In the genomic region with DNA sequence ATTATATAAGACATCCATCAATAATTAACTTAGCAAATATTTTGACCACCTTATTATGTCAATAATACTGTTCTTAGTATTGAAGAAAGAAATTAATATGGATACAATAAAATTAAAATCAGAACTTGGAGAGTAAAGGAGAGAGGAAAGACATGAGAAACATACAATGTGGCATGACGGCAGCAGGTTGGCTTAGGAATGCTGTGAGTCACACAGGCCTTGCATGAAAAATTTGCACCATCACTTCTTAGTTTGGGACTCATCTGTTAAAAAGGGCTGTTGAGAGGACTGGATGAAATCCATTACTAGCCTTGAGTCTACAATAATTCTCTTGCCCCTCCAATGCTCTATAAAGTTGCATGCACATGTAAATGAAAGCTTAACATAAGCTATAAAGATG, we compare ENCODE assay signal across 17 cellular contexts.
A peak's percentile ranks its signal among the peaks of the same experiment; 100 is the strongest.
DNase-seq lines count a peak whose midpoint lies in the region; ATAC-seq, FAIRE-seq and TF ChIP-seq lines count a peak whose summit lies in the region.
"Had no signal": no experiment of that assay in that cellular context is flagged by ENCODE, and none has a peak within 500 bp of the region (broad histone marks: within the 10 kb centered on the region; RNA-seq: fewer than 3 reads in every experiment).

No MANE protein-coding gene starts in this region.

- no peak overlapping the region for H3K27ac Mint-ChIP-seq in activated CD8-positive, alpha-beta T cell treated with anti-CD3 and anti-CD28 coated beads for 36 hours
- H3K27ac Mint-ChIP-seq: activated T-cell treated with anti-CD3 and anti-CD28 coated beads, Interleukin-2, amount 50 U/mL, for 24 hours; effector memory CD8-positive, alpha-beta T cell had no signal

- TF ChIP-seq POLR2A in H54 (IDR thresholded peaks at IDR 0.05; ENCODE audit: low read depth, low read length): no peak

- peaks cover 4% of the 10 kb centered on the region for H3K9me3 Mint-ChIP-seq in activated CD8-positive, alpha-beta T cell treated with anti-CD3 and anti-CD28 coated beads for 36 hours

- H3K4me1 Mint-ChIP-seq in activated CD8-positive, alpha-beta T cell treated with anti-CD3 and anti-CD28 coated beads for 36 hours (ENCODE audit: low read depth): no peaks in the 10 kb centered on the region

- DNase-seq in A172 (ENCODE audit: low spot score): peak; percentile 37
- peak; percentile 12 for DNase-seq in H54 (ENCODE audit: insufficient read length, low spot score)
- DNase-seq in adipocyte (ENCODE audit: low read depth): peak; percentile 73
- peak; percentile 31 for DNase-seq in glomerular visceral epithelial cell (ENCODE audit: extremely low spot score)
- no peak for DNase-seq in T-helper 1 cell
- no peak for DNase-seq in stimulated activated CD4-positive, alpha-beta T cell treated with anti-CD3 and anti-CD28 coated beads, Interleukin-2, amount 100 ng/mL, for 24 hours
- DNase-seq in activated CD8-positive, alpha-beta T cell treated with anti-CD3 and anti-CD28 coated beads for 36 hours: no peak
- no peak for DNase-seq in NCI-H2107 treated with DMSO at 0.1 percent for 48 hours (lab: John Stamatoyannopoulos, UW; ENCODE audit: unreplicated experiment)
- DNase-seq: activated T-cell treated with anti-CD3 and anti-CD28 coated beads, Interleukin-2, amount 50 U/mL, for 24 hours; effector memory CD8-positive, alpha-beta T cell; hypothalamus; NCI-H1694 treated with DMSO at 0.1 percent for 48 hours; NCI-H82; stimulated activated CD8-positive, alpha-beta memory T cell treated with anti-CD3 and anti-CD28 coated beads, Interleukin-4, amount 100 ng/mL, for 48 hours; upper lobe of right lung had no signal

- H3K9ac ChIP-seq in adipocyte (ENCODE audit: low read length): no peak overlapping the region
- H3K9ac ChIP-seq: parathyroid adenoma had no signal

- FAIRE-seq in H54 (lab: Jason Lieb, UNC): peak; percentile 93

- no peaks in the 10 kb centered on the region for H3K36me3 ChIP-seq in adipocyte (ENCODE audit: control insufficient read depth, insufficient read depth, low read length, severe bottlenecking)
- H3K36me3 ChIP-seq: upper lobe of right lung had no signal

- no peak for TF ChIP-seq CTCF in activated CD8-positive, alpha-beta T cell treated with anti-CD3 and anti-CD28 coated beads for 36 hours (IDR thresholded peaks at IDR 0.05)

- no peaks in the 10 kb centered on the region for H3K27me3 ChIP-seq in adipocyte (replicated peaks; ENCODE audit: control insufficient read depth, insufficient read depth, low read length)
- H3K27me3 ChIP-seq: upper lobe of right lung had no signal

- no peak overlapping the region for H3K4me3 ChIP-seq in adipocyte (ENCODE audit: low read length)
- H3K4me3 ChIP-seq: lung, upper lobe of right lung had no signal

- H3K36me3 Mint-ChIP-seq in activated CD8-positive, alpha-beta T cell treated with anti-CD3 and anti-CD28 coated beads for 36 hours (ENCODE audit: low read depth): no peaks in the 10 kb centered on the region

- CTCF ChIA-PET in activated CD8-positive, alpha-beta T cell treated with anti-CD3 and anti-CD28 coated beads for 36 hours (lab: Charles Lee): no interaction called here

- peaks cover 4% of the 10 kb centered on the region for H3K4me1 ChIP-seq in adipocyte (ENCODE audit: control insufficient read depth, insufficient read depth, low read length)
- H3K4me1 ChIP-seq: parathyroid adenoma, upper lobe of right lung had no signal

- H3K4me3 Mint-ChIP-seq in activated CD8-positive, alpha-beta T cell treated with anti-CD3 and anti-CD28 coated beads for 36 hours: no peak overlapping the region
- H3K4me3 Mint-ChIP-seq: activated T-cell treated with anti-CD3 and anti-CD28 coated beads, Interleukin-2, amount 50 U/mL, for 24 hours; effector memory CD8-positive, alpha-beta T cell had no signal

- POLR2A ChIA-PET in activated CD8-positive, alpha-beta T cell treated with anti-CD3 and anti-CD28 coated beads for 36 hours (lab: Charles Lee): no interaction called here

- intact Hi-C loops in activated CD8-positive, alpha-beta T cell treated with anti-CD3 and anti-CD28 coated beads for 36 hours (cut with micrococcal nuclease): no loop called here

- no peak for ATAC-seq in activated CD8-positive, alpha-beta T cell treated with anti-CD3 and anti-CD28 coated beads for 36 hours
- ATAC-seq: effector memory CD8-positive, alpha-beta T cell; upper lobe of right lung had no signal

- no peaks in the 10 kb centered on the region for H3K27me3 Mint-ChIP-seq in activated CD8-positive, alpha-beta T cell treated with anti-CD3 and anti-CD28 coated beads for 36 hours
- H3K27me3 Mint-ChIP-seq: activated T-cell treated with anti-CD3 and anti-CD28 coated beads, Interleukin-2, amount 50 U/mL, for 24 hours; effector memory CD8-positive, alpha-beta T cell had no signal

- H3K9me3 ChIP-seq in adipocyte (ENCODE audit: control insufficient read depth, low read length): no peaks in the 10 kb centered on the region
- H3K9me3 ChIP-seq: upper lobe of right lung had no signal

Comparison
In these comparisons a context has a peak if more than half of its experiments do, and no peak if none do; other contexts are left out.
1. DNase-seq: peak in A172 (single experiment), H54 (single experiment), adipocyte (single experiment) and glomerular visceral epithelial cell (single experiment); none in T-helper 1 cell (0 of 5), stimulated activated CD4-positive, alpha-beta T cell treated with anti-CD3 and anti-CD28 coated beads, Interleukin-2, amount 100 ng/mL, for 24 hours (0 of 2), activated CD8-positive, alpha-beta T cell treated with anti-CD3 and anti-CD28 coated beads for 36 hours (single experiment) and NCI-H2107 treated with DMSO at 0.1 percent for 48 hours (single experiment).